ENCODE assay signal across 20 cellular contexts in the genomic region with DNA sequence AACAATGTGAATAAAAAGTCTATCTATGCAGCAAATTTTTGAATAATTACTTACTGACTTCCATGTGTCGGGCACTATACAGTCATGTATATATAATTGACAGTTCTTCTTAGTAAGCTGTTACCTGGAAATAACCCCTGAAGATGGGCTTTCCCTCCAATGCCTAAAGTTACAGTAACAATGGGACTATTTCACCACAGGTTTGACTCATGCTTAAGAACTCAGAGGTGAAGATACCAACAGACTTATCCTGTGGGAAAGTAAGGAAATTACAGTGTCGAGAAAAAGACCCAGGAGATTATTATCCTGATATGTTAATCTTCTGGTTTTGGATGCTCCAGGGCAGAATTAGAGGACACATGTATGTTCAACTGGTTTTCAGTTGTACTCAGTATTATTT.
DNase-seq lines count a peak whose midpoint lies in the region; ATAC-seq, FAIRE-seq and TF ChIP-seq lines count a peak whose summit lies in the region.
"Had no signal": no experiment of that assay in that cellular context is flagged by ENCODE, and none has a peak within 500 bp of the region (broad histone marks: within the 10 kb centered on the region; RNA-seq: fewer than 3 reads in every experiment).

No MANE protein-coding gene starts in this region.

- H2AFZ ChIP-seq in GM23248 (no peak overlapping the region), PC-3 (ENCODE audit: low read length) (no peak overlapping the region), hepatocyte (no peak overlapping the region)
- H2AFZ ChIP-seq: PC-9 had no signal

- H3K27ac ChIP-seq in GM23248 (no peak overlapping the region), PC-3 (ENCODE audit: low read length) (no peak overlapping the region), hepatocyte (no peak overlapping the region)
- H3K27ac ChIP-seq: C4-2B, PC-9 had no signal

- H3F3A ChIP-seq in GM23248 (ENCODE audit: insufficient read depth) = peaks cover 12% of the 10 kb centered on the region; the same call in 1 of the 2 replicates
- no peaks in the 10 kb centered on the region for H3F3A ChIP-seq in PC-3 (ENCODE audit: low read length, unreplicated experiment)

- WGBS in GM23248 (ENCODE audit: low coverage in 1 of 2, low lambda C conversion rate in 2 of 2, missing lambda C conversion rate in 2 of 2), 2 experiments = 81% methylated on average over 2 of the region's 2 CpGs
- WGBS in hepatocyte (ENCODE audit: low lambda C conversion rate, missing lambda C conversion rate) = 83% methylated on average over 2 of the region's 2 CpGs

- H4K20me1 ChIP-seq in GM23248 (ENCODE audit: insufficient read depth) (no peaks in the 10 kb centered on the region), PC-3 (ENCODE audit: low read length) (no peaks in the 10 kb centered on the region), hepatocyte (ENCODE audit: insufficient read depth, poor library complexity, severe bottlenecking) (no peaks in the 10 kb centered on the region)

- FAIRE-seq in bronchial epithelial cell (lab: Jason Lieb, UNC) = no peak
- FAIRE-seq: D721Med, K562 had no signal

- TF ChIP-seq CTCF in PC-3 (conservative IDR thresholded peaks at IDR 0.05; ENCODE audit: low read depth, low read length) = no peak
- no peak for TF ChIP-seq CTCF in bronchial epithelial cell (IDR thresholded peaks at IDR 0.05; ENCODE audit: insufficient read depth, low read length, severe bottlenecking)
- no peak for TF ChIP-seq CTCF in hepatocyte (IDR thresholded peaks at IDR 0.05; ENCODE audit: poor library complexity)

- no peaks in the 10 kb centered on the region for H3K79me2 ChIP-seq in GM23248 (ENCODE audit: insufficient read depth)
- H3K79me2 ChIP-seq in PC-3 (ENCODE audit: low read length) = no peaks in the 10 kb centered on the region
- no peaks in the 10 kb centered on the region for H3K79me2 ChIP-seq in hepatocyte

- BruUV-seq in PC-3 (replicated peaks; lab: Mats Ljungman, UMichigan) = no TSS peak

- ATAC-seq in PC-3 (no peak), HG02763 (IDR thresholded peaks at IDR 0.05; ENCODE audit: unreplicated experiment) (no peak)
- ATAC-seq: K562 had no signal

- POLR2A ChIA-PET in PC-3 (lab: Charles Lee; ENCODE audit: unreplicated experiment) = no interaction called here

- H3K9me3 ChIP-seq in GM23248 (ENCODE audit: low read depth) (no peaks in the 10 kb centered on the region), PC-3 (ENCODE audit: low read length) (no peaks in the 10 kb centered on the region), hepatocyte (ENCODE audit: low read depth) (no peaks in the 10 kb centered on the region)

- peaks cover 19% of the 10 kb centered on the region for H3K4me1 ChIP-seq in GM23248 (ENCODE audit: insufficient read depth)
- H3K4me1 ChIP-seq in PC-3 (ENCODE audit: insufficient read depth, low read length) = 0 out of 2 replicates have a peak, but pooled peaks cover 5% of the 10 kb centered on the region
- no peaks in the 10 kb centered on the region for H3K4me1 ChIP-seq in hepatocyte (ENCODE audit: insufficient read depth)

- no peaks in the 10 kb centered on the region for H3K9me2 ChIP-seq in GM23248 (ENCODE audit: insufficient read depth)
- H3K9me2 ChIP-seq in PC-3 (replicated peaks; ENCODE audit: low read length) = no peaks in the 10 kb centered on the region
- H3K9me2 ChIP-seq in hepatocyte (replicated peaks; ENCODE audit: insufficient read depth) = no peaks in the 10 kb centered on the region

- H3K36me3 ChIP-seq in GM23248 (ENCODE audit: low read depth) (no peaks in the 10 kb centered on the region), PC-3 (ENCODE audit: low read depth, low read length) (no peaks in the 10 kb centered on the region), bronchial epithelial cell (ENCODE audit: control insufficient read depth, insufficient read depth, low read length) (no peaks in the 10 kb centered on the region), hepatocyte (replicated peaks; ENCODE audit: insufficient read depth, low read depth) (no peaks in the 10 kb centered on the region)

- H3K27me3 ChIP-seq in GM23248 (replicated peaks; ENCODE audit: insufficient read depth) (no peaks in the 10 kb centered on the region), PC-3 (ENCODE audit: low read length) (no peaks in the 10 kb centered on the region), bronchial epithelial cell (ENCODE audit: control insufficient read depth, insufficient read depth, low read length) (no peaks in the 10 kb centered on the region), hepatocyte (no peaks in the 10 kb centered on the region)

- H3K9ac ChIP-seq in GM23248 (no peak overlapping the region), PC-3 (ENCODE audit: low read length) (no peak overlapping the region)

- peak; percentile 46 for DNase-seq in GM23248
- DNase-seq in PC-3 = peak; percentile 80
- DNase-seq in bronchial epithelial cell (ENCODE audit: low read depth) = peak; percentile 98
- peak; percentile 34 for DNase-seq in kidney tubule cell (ENCODE audit: low spot score)
- no peak for DNase-seq in GOT3 (lab: John Stamatoyannopoulos, UW)
- DNase-seq in hepatocyte (ENCODE audit: low spot score) = no peak
- DNase-seq in RPMI8226 = no peak
- DNase-seq: H7, MV-4-11, NCI-H1417, NCI-H187, NCI-H2227 treated with DMSO at 0.1 percent for 48 hours, NCI-H524, Right ventricle myocardium superior, T-helper 1 cell had no signal

- in situ Hi-C loops in GM23248 (cut with MboI) = no loop called here

- intact Hi-C loops in PC-3 (cut with micrococcal nuclease) = no loop called here

- H3K4me2 ChIP-seq in GM23248 (ENCODE audit: unreplicated experiment) (no peak overlapping the region), PC-3 (ENCODE audit: low read length) (no peak overlapping the region), hepatocyte (no peak overlapping the region)
- H3K4me2 ChIP-seq: PC-9 had no signal

- no peak overlapping the region for H3K4me3 ChIP-seq in GM23248
- H3K4me3 ChIP-seq in PC-3 (ENCODE audit: low read length) = no peak overlapping the region
- H3K4me3 ChIP-seq in bronchial epithelial cell (ENCODE audit: low read depth, low read length) = no peak overlapping the region
- no peak overlapping the region for H3K4me3 ChIP-seq in hepatocyte
- H3K4me3 ChIP-seq: K562, PC-9 had no signal

- CTCF ChIA-PET in PC-3 (lab: Charles Lee) = no interaction called here

Comparison
In these comparisons a context has a peak if more than half of its experiments do, and no peak if none do; other contexts are left out.
1. DNase-seq: peak in GM23248 (single experiment), PC-3 (single experiment), bronchial epithelial cell (single experiment) and kidney tubule cell (single experiment); none in GOT3 (single experiment), hepatocyte (single experiment) and RPMI8226 (single experiment).